ENCODE assay signal across 29 cellular contexts in genomic region chr2:239951825-239952224, GRCh38.
DNase-seq lines count a peak whose midpoint lies in the region; ATAC-seq, FAIRE-seq and TF ChIP-seq lines count a peak whose summit lies in the region.
"Had no signal": no experiment of that assay in that cellular context is flagged by ENCODE, and none has a peak within 500 bp of the region (broad histone marks: within the 10 kb centered on the region; RNA-seq: fewer than 3 reads in every experiment).

No MANE protein-coding gene starts in this region.

- no peak for FAIRE-seq in H54 (lab: Jason Lieb, UNC)
- FAIRE-seq: G401.6, GM12892 had no signal

- no peaks in the 10 kb centered on the region for H3K4me1 ChIP-seq in RWPE2 (ENCODE audit: insufficient read depth, poor library complexity, severe bottlenecking)
- H3K4me1 ChIP-seq in mesenchymal stem cell (ENCODE audit: control insufficient read depth, insufficient read depth, low read depth, low read length), result peaks cover 2% of the 10 kb centered on the region
- H3K4me1 ChIP-seq: SJSA1 had no signal

- no peak overlapping the region for H3K4ac ChIP-seq in mesenchymal stem cell (ENCODE audit: low read depth in 1 of 2, low read length in 2 of 2)

- H2AFZ ChIP-seq in mesenchymal stem cell (ENCODE audit: low read depth, low read length), result no peak overlapping the region

- no peak overlapping the region for H4K8ac ChIP-seq in mesenchymal stem cell (ENCODE audit: low read length)

- H2BK5ac ChIP-seq in mesenchymal stem cell (ENCODE audit: low read depth, low read length, poor library complexity, severe bottlenecking), result no peak overlapping the region

- peak overlapping the region; percentile 7 for H4K91ac ChIP-seq in mesenchymal stem cell (ENCODE audit: low read length)

- H3K27me3 Mint-ChIP-seq in stimulated activated naive B cell treated with anti-CD40 and anti-IgM and Interleukin-4, amounts not matched to agents 10 μg/mL and 1 μg/mL and 100 μg/mL, for 72 hours, result no peaks in the 10 kb centered on the region
- H3K27me3 Mint-ChIP-seq: CD8-positive, alpha-beta memory T cell; IgD-negative memory B cell had no signal

- H3K9me3 Mint-ChIP-seq in stimulated activated naive B cell treated with anti-CD40 and anti-IgM and Interleukin-4, amounts not matched to agents 10 μg/mL and 1 μg/mL and 100 μg/mL, for 72 hours, result no peaks in the 10 kb centered on the region
- H3K9me3 Mint-ChIP-seq: CD8-positive, alpha-beta memory T cell; IgD-negative memory B cell had no signal

- H2BK15ac ChIP-seq in mesenchymal stem cell (ENCODE audit: low read depth, poor library complexity, severe bottlenecking), result no peak overlapping the region

- H3K27ac Mint-ChIP-seq in stimulated activated naive B cell treated with anti-CD40 and anti-IgM and Interleukin-4, amounts not matched to agents 10 μg/mL and 1 μg/mL and 100 μg/mL, for 72 hours, result peak overlapping the region; percentile 75
- H3K27ac Mint-ChIP-seq: CD8-positive, alpha-beta memory T cell had no signal

- no peak overlapping the region for H3K23ac ChIP-seq in mesenchymal stem cell (ENCODE audit: low read length in 2 of 2)

- ATAC-seq in RWPE2 (ENCODE audit: low read depth), result no peak
- no peak for ATAC-seq in stimulated activated naive B cell treated with anti-CD40 and anti-IgM and Interleukin-4, amounts not matched to agents 10 μg/mL and 1 μg/mL and 100 μg/mL, for 72 hours (replicated peaks)
- ATAC-seq in GM19023 (IDR thresholded peaks at IDR 0.05; ENCODE audit: unreplicated experiment), result no peak
- ATAC-seq: Panc1 had no signal

- H3K27me3 ChIP-seq in RWPE2 (ENCODE audit: insufficient read depth, poor library complexity, severe bottlenecking) (no peaks in the 10 kb centered on the region), mesenchymal stem cell (ENCODE audit: control insufficient read depth in 1 of 2, insufficient read depth in 1 of 2, low read length in 2 of 2) (no peaks in the 10 kb centered on the region)
- H3K27me3 ChIP-seq: SJSA1 had no signal

- H3K79me1 ChIP-seq in mesenchymal stem cell (replicated peaks; ENCODE audit: low read length, poor library complexity, severe bottlenecking), result peaks cover 4% of the 10 kb centered on the region

- TF ChIP-seq CTCF in RWPE2 (IDR thresholded peaks at IDR 0.05; ENCODE audit: poor library complexity, severe bottlenecking), result no peak

- peak; percentile 11 for DNase-seq in activated CD8-positive, alpha-beta memory T cell treated with anti-CD3 and anti-CD28 coated beads, Interleukin-2, amount 50 U/mL, for 4 hours
- DNase-seq in activated CD8-positive, alpha-beta memory T cell treated with anti-CD3 and anti-CD28 coated beads for 24 hours, result no peak
- DNase-seq in RWPE2 (ENCODE audit: low spot score), result peak; percentile 17
- no peak for DNase-seq in mesenchymal stem cell
- DNase-seq in stimulated activated naive B cell treated with anti-CD40 and anti-IgM and Interleukin-4, amounts not matched to agents 10 μg/mL and 1 μg/mL and 100 μg/mL, for 72 hours, result no peak
- no peak for DNase-seq in dermis blood vessel endothelial cell
- DNase-seq in H54 (ENCODE audit: insufficient read length, low spot score), result no peak
- DNase-seq: ACHN; Calu3; DMS153; GOT3; MV-4-11; NCI-H1105 treated with DMSO at 0.1 percent for 48 hours; NCI-H1694; NCI-H2081; NCI-H2171; NCI-H345; NCI-H524; NCI-H774; NK-92 treated with Interleukin-12 subunit alpha and Interleukin-12 subunit beta, amount 100 ng/mL, for 24 hours had no signal

- H3K27ac ChIP-seq in RWPE2 (ENCODE audit: poor library complexity, severe bottlenecking), result no peak overlapping the region
- H3K27ac ChIP-seq in mesenchymal stem cell (ENCODE audit: low read length, poor library complexity, severe bottlenecking), result no peak overlapping the region
- H3K27ac ChIP-seq: 22Rv1, C4-2B, SJSA1 had no signal

- H3K9me3 ChIP-seq in RWPE2 (ENCODE audit: severe bottlenecking), result no peaks in the 10 kb centered on the region
- no peaks in the 10 kb centered on the region for H3K9me3 ChIP-seq in mesenchymal stem cell (ENCODE audit: control insufficient read depth, low read length)
- H3K9me3 ChIP-seq: SJSA1 had no signal

- TF ChIP-seq POLR2A in H54 (IDR thresholded peaks at IDR 0.05; ENCODE audit: low read depth, low read length), result no peak

- no peak overlapping the region for H3K4me2 ChIP-seq in mesenchymal stem cell (ENCODE audit: low read length, poor library complexity, severe bottlenecking)

- no peak overlapping the region for H2AK5ac ChIP-seq in mesenchymal stem cell (ENCODE audit: low read length, severe bottlenecking)

- no peaks in the 10 kb centered on the region for H3K4me1 Mint-ChIP-seq in stimulated activated naive B cell treated with anti-CD40 and anti-IgM and Interleukin-4, amounts not matched to agents 10 μg/mL and 1 μg/mL and 100 μg/mL, for 72 hours
- H3K4me1 Mint-ChIP-seq: CD8-positive, alpha-beta memory T cell; IgD-negative memory B cell had no signal

- no peak overlapping the region for H3K14ac ChIP-seq in mesenchymal stem cell (ENCODE audit: low read length in 2 of 2)

- no peak overlapping the region for H3K18ac ChIP-seq in mesenchymal stem cell (ENCODE audit: low read depth in 1 of 2, low read length in 2 of 2)

- H3K9ac ChIP-seq in mesenchymal stem cell (ENCODE audit: low read length), result no peak overlapping the region

- WGBS in mesenchymal stem cell, result 95% methylated on average over 13 of the region's 13 CpGs

- no peaks in the 10 kb centered on the region for H3K36me3 ChIP-seq in RWPE2 (ENCODE audit: low read depth)
- peaks cover 10 to 17% of the 10 kb centered on the region in 2 experiments for H3K36me3 ChIP-seq in mesenchymal stem cell (ENCODE audit: control insufficient read depth in 1 of 2, insufficient read depth in 2 of 2, low read depth in 1 of 2, low read length in 2 of 2)
- H3K36me3 ChIP-seq: SJSA1 had no signal

- no peak overlapping the region for H2BK12ac ChIP-seq in mesenchymal stem cell (ENCODE audit: low read length in 2 of 2)

- no peak overlapping the region for H3K4me3 Mint-ChIP-seq in stimulated activated naive B cell treated with anti-CD40 and anti-IgM and Interleukin-4, amounts not matched to agents 10 μg/mL and 1 μg/mL and 100 μg/mL, for 72 hours
- H3K4me3 Mint-ChIP-seq: CD8-positive, alpha-beta memory T cell; IgD-negative memory B cell had no signal

- H3K36me3 Mint-ChIP-seq in stimulated activated naive B cell treated with anti-CD40 and anti-IgM and Interleukin-4, amounts not matched to agents 10 μg/mL and 1 μg/mL and 100 μg/mL, for 72 hours, result peaks cover 43 to 45% of the 10 kb centered on the region in 2 donors

- no peak overlapping the region for H2BK120ac ChIP-seq in mesenchymal stem cell (ENCODE audit: low read depth, low read length)

- H3K4me3 ChIP-seq in RWPE2 (ENCODE audit: severe bottlenecking) (no peak overlapping the region), mesenchymal stem cell (ENCODE audit: insufficient read depth in 1 of 2, low read depth in 1 of 2, low read length in 2 of 2) (no peak overlapping the region)
- H3K4me3 ChIP-seq: SJSA1 had no signal

Comparison
In these comparisons a context has a peak if more than half of its experiments do, and no peak if none do; other contexts are left out.
1. DNase-seq: peak in activated CD8-positive, alpha-beta memory T cell treated with anti-CD3 and anti-CD28 coated beads, Interleukin-2, amount 50 U/mL, for 4 hours (single experiment) and RWPE2 (single experiment); none in activated CD8-positive, alpha-beta memory T cell treated with anti-CD3 and anti-CD28 coated beads for 24 hours (single experiment), mesenchymal stem cell (single experiment), stimulated activated naive B cell treated with anti-CD40 and anti-IgM and Interleukin-4, amounts not matched to agents 10 μg/mL and 1 μg/mL and 100 μg/mL, for 72 hours (single experiment), dermis blood vessel endothelial cell (single experiment) and H54 (single experiment).